Comparison of ENCODE assay signal across 13 cellular contexts in genomic region chr3:49616061-49616460, GRCh38.
"Had no signal": no experiment of that assay in that cellular context is flagged by ENCODE, and none has a peak within 500 bp of the region (broad histone marks: within the 10 kb centered on the region; RNA-seq: fewer than 3 reads in every experiment).

No MANE protein-coding gene starts in this region.

- DNase-seq: activated CD4-positive, alpha-beta T cell treated with anti-CD3 and anti-CD28 coated beads for 1 hour; activated CD4-positive, alpha-beta T cell treated with anti-CD3 and anti-CD28 coated beads, Interleukin-2, amount 50 U/mL, for 48 hours; activated naive CD4-positive, alpha-beta T cell treated with anti-CD3 and anti-CD28 coated beads for 36 hours; effector memory CD4-positive, alpha-beta T cell; hippocampal formation; naive thymus-derived CD4-positive, alpha-beta T cell; stimulated activated CD4-positive, alpha-beta T cell treated with anti-CD3 and anti-CD28 coated beads, Interleukin-2, amount 100 ng/mL, for 48 hours; stimulated activated naive CD8-positive, alpha-beta T cell treated with anti-CD3 and anti-CD28 coated beads, Interleukin-15, Interleukin-2, amounts not matched to agents 100 U/mL and 50 U/mL, for 24 hours; T-helper 9 cell; upper lobe of left lung had no signal

- H3K4me3 ChIP-seq: coronary artery, suprapubic skin, upper lobe of left lung had no signal

- H3K4me1 Mint-ChIP-seq: naive thymus-derived CD4-positive, alpha-beta T cell had no signal

- H3K9me3 ChIP-seq: suprapubic skin had no signal

- H3K4me3 Mint-ChIP-seq: activated naive CD4-positive, alpha-beta T cell treated with anti-CD3 and anti-CD28 coated beads for 36 hours; naive thymus-derived CD4-positive, alpha-beta T cell had no signal

- H3K27ac Mint-ChIP-seq: activated naive CD4-positive, alpha-beta T cell treated with anti-CD3 and anti-CD28 coated beads for 36 hours had no signal

- H3K4me1 ChIP-seq: suprapubic skin, upper lobe of left lung had no signal

- H3K36me3 ChIP-seq: suprapubic skin, upper lobe of left lung had no signal

- ATAC-seq: naive thymus-derived CD4-positive, alpha-beta T cell; stimulated activated naive CD8-positive, alpha-beta T cell treated with anti-CD3 and anti-CD28 coated beads, Interleukin-15, Interleukin-2, amounts not matched to agents 100 U/mL and 50 U/mL, for 24 hours had no signal

- H3K27me3 ChIP-seq: suprapubic skin, upper lobe of left lung had no signal

- H3K27ac ChIP-seq: coronary artery, epithelial cell of prostate, suprapubic skin, upper lobe of left lung had no signal
